ENCODE assay signal across 15 cellular contexts in genomic region chr11:119863811-119864601, GRCh38.
DNase-seq lines count a peak whose midpoint lies in the region; ATAC-seq and TF ChIP-seq lines count a peak whose summit lies in the region.
"Had no signal": no experiment of that assay in that cellular context is flagged by ENCODE, and none has a peak within 500 bp of the region (broad histone marks: within the 10 kb centered on the region; RNA-seq: fewer than 3 reads in every experiment).

No MANE protein-coding gene starts in this region.

- ATAC-seq in GM23338 (peak; percentile 97), Panc1 (0 out of 2 replicates have a peak, but pooled peaks have one; percentile 35), GM21423 (IDR thresholded peaks at IDR 0.05; ENCODE audit: unreplicated experiment) (no peak), GM21360 (IDR thresholded peaks at IDR 0.05; ENCODE audit: unreplicated experiment) (no peak)
- ATAC-seq: esophagus mucosa, left ventricle myocardium superior, natural killer cell had no signal

- no peak overlapping the region for H3K4me2 ChIP-seq in GM23338

- in situ Hi-C loops in Panc1 (cut with HindIII; ENCODE audit: low pct_unique_long_range_greater_than_20kb, low sequenced_read_pairs) = no loop called here
- in situ Hi-C loops in brain microvascular endothelial cell (cut with HindIII; ENCODE audit: low pct_ligation_motif_present, low sequenced_read_pairs) = no loop called here

- no peaks in the 10 kb centered on the region for H3K9me3 ChIP-seq in Panc1 (ENCODE audit: control insufficient read depth, insufficient read depth, low read depth, low read length)
- H3K9me3 ChIP-seq: HAP-1, SJSA1 had no signal

- DNase-seq in GM23338 (ENCODE audit: low spot score) = peak; percentile 49
- DNase-seq in NCI-H2107 treated with DMSO at 0.1 percent for 48 hours (lab: John Stamatoyannopoulos, UW; ENCODE audit: unreplicated experiment) = peak; percentile 88
- no peak for DNase-seq in Panc1 (ENCODE audit: low read depth, low spot score)
- no peak for DNase-seq in neural crest cell (ENCODE audit: low read depth, low spot score)
- no peak for DNase-seq in brain microvascular endothelial cell
- DNase-seq in activated CD4-positive, alpha-beta T cell treated with anti-CD3 and anti-CD28 coated beads, Interleukin-2, amount 10 ng/mL, durations not matched to agents 24 days and 14 days = no peak
- DNase-seq: GDM1, left ventricle myocardium superior, natural killer cell had no signal

- no peaks in the 10 kb centered on the region for H3K79me2 ChIP-seq in GM23338 (replicated peaks; ENCODE audit: insufficient read depth)

- H2AFZ ChIP-seq in GM23338 = peak overlapping the region; percentile 52; the same call in 1 of the 2 replicates

- POLR2A ChIA-PET in Panc1 (lab: Charles Lee) = no interaction called here

- no peak overlapping the region for H3K27ac ChIP-seq in GM23338 (ENCODE audit: low read depth)
- H3K27ac ChIP-seq in Panc1 (ENCODE audit: low read length) = no peak overlapping the region
- no peak overlapping the region for H3K27ac ChIP-seq in brain microvascular endothelial cell
- H3K27ac ChIP-seq: SJSA1 had no signal

- peaks cover 17% of the 10 kb centered on the region for H3K4me1 Mint-ChIP-seq in GM23338
- no peaks in the 10 kb centered on the region for H3K4me1 Mint-ChIP-seq in neural crest cell
- H3K4me1 Mint-ChIP-seq in activated CD4-positive, alpha-beta T cell treated with anti-CD3 and anti-CD28 coated beads, Interleukin-2, amount 10 ng/mL, durations not matched to agents 24 days and 14 days = no peaks in the 10 kb centered on the region
- H3K4me1 Mint-ChIP-seq: natural killer cell had no signal

- H3K27ac Mint-ChIP-seq in GM23338 = no peak overlapping the region
- H3K27ac Mint-ChIP-seq in neural crest cell (ENCODE audit: unreplicated experiment) = peak overlapping the region; percentile 3
- H3K27ac Mint-ChIP-seq in activated CD4-positive, alpha-beta T cell treated with anti-CD3 and anti-CD28 coated beads, Interleukin-2, amount 10 ng/mL, durations not matched to agents 24 days and 14 days = no peak overlapping the region
- H3K27ac Mint-ChIP-seq: activated naive CD8-positive, alpha-beta T cell; natural killer cell had no signal

- H3K4me3 Mint-ChIP-seq in GM23338 (no peak overlapping the region), neural crest cell (no peak overlapping the region)
- no peak overlapping the region for H3K4me3 Mint-ChIP-seq in activated CD4-positive, alpha-beta T cell treated with anti-CD3 and anti-CD28 coated beads, Interleukin-2, amount 10 ng/mL, durations not matched to agents 24 days and 14 days
- H3K4me3 Mint-ChIP-seq: activated naive CD8-positive, alpha-beta T cell; natural killer cell had no signal

- H3K36me3 Mint-ChIP-seq in GM23338 (ENCODE audit: low read depth) = no peaks in the 10 kb centered on the region
- no peaks in the 10 kb centered on the region for H3K36me3 Mint-ChIP-seq in neural crest cell (ENCODE audit: low read depth)
- no peaks in the 10 kb centered on the region for H3K36me3 Mint-ChIP-seq in activated CD4-positive, alpha-beta T cell treated with anti-CD3 and anti-CD28 coated beads, Interleukin-2, amount 10 ng/mL, durations not matched to agents 24 days and 14 days (ENCODE audit: low read depth)
- H3K36me3 Mint-ChIP-seq: activated naive CD8-positive, alpha-beta T cell; natural killer cell had no signal

- H3K4me3 ChIP-seq in GM23338 (no peak overlapping the region), Panc1 (ENCODE audit: low read depth in 2 of 2, low read length in 2 of 2) (no peak overlapping the region), brain microvascular endothelial cell (ENCODE audit: low read depth, low read length) (no peak overlapping the region)
- H3K4me3 ChIP-seq: HAP-1, SJSA1 had no signal

- CTCF ChIA-PET in Panc1 (lab: Charles Lee) = no interaction called here

- intact Hi-C loops in Panc1 (cut with micrococcal nuclease; ENCODE audit: unreplicated experiment) = no loop called here
- intact Hi-C loops in activated CD4-positive, alpha-beta T cell treated with anti-CD3 and anti-CD28 coated beads, Interleukin-2, amount 10 ng/mL, durations not matched to agents 24 days and 14 days (cut with micrococcal nuclease) = no loop called here

- H3K27me3 Mint-ChIP-seq in GM23338 (ENCODE audit: insufficient read depth, low read depth, poor library complexity) (peaks cover 2% of the 10 kb centered on the region), neural crest cell (ENCODE audit: low read depth) (peaks cover 28% of the 10 kb centered on the region)
- peaks cover 2% of the 10 kb centered on the region for H3K27me3 Mint-ChIP-seq in activated CD4-positive, alpha-beta T cell treated with anti-CD3 and anti-CD28 coated beads, Interleukin-2, amount 10 ng/mL, durations not matched to agents 24 days and 14 days

- no peaks in the 10 kb centered on the region for H3K4me1 ChIP-seq in GM23338 (ENCODE audit: insufficient read depth)
- H3K4me1 ChIP-seq in Panc1 (ENCODE audit: control insufficient read depth, insufficient read depth, low read length) = no peaks in the 10 kb centered on the region
- H3K4me1 ChIP-seq: HAP-1, SJSA1 had no signal

- H3K27me3 ChIP-seq in GM23338 (ENCODE audit: insufficient read depth) (no peaks in the 10 kb centered on the region), Panc1 (ENCODE audit: control insufficient read depth, insufficient read depth, low read length) (peaks cover 17% of the 10 kb centered on the region), brain microvascular endothelial cell (replicated peaks) (peaks cover 2% of the 10 kb centered on the region)
- H3K27me3 ChIP-seq: SJSA1 had no signal

- TF ChIP-seq CTCF in GM23338 (conservative IDR thresholded peaks at IDR 0.05; ENCODE audit: low read depth in 2 of 2) (no peak), Panc1 (IDR thresholded peaks at IDR 0.05) (no peak), neural crest cell (conservative IDR thresholded peaks at IDR 0.05) (no peak), brain microvascular endothelial cell (IDR thresholded peaks at IDR 0.05; ENCODE audit: low read depth, low read length, missing control alignments) (no peak)

- H3F3A ChIP-seq in GM23338 (replicated peaks; ENCODE audit: low read depth) = no peaks in the 10 kb centered on the region

- BruUV-seq in Panc1 (replicated peaks; lab: Mats Ljungman, UMichigan) = no TSS peak

- H3K36me3 ChIP-seq in GM23338 (ENCODE audit: insufficient read depth) (no peaks in the 10 kb centered on the region), Panc1 (ENCODE audit: control insufficient read depth, insufficient read depth, low read length) (no peaks in the 10 kb centered on the region), brain microvascular endothelial cell (replicated peaks) (no peaks in the 10 kb centered on the region)
- H3K36me3 ChIP-seq: HAP-1, SJSA1 had no signal

- peaks cover 6% of the 10 kb centered on the region for H3K9me2 ChIP-seq in GM23338 (ENCODE audit: insufficient read depth)

- H4K20me1 ChIP-seq in GM23338 (replicated peaks; ENCODE audit: insufficient read depth) = no peaks in the 10 kb centered on the region

- H3K9me3 Mint-ChIP-seq in GM23338 (peaks cover 6% of the 10 kb centered on the region), neural crest cell (no peaks in the 10 kb centered on the region)
- no peaks in the 10 kb centered on the region for H3K9me3 Mint-ChIP-seq in activated CD4-positive, alpha-beta T cell treated with anti-CD3 and anti-CD28 coated beads, Interleukin-2, amount 10 ng/mL, durations not matched to agents 24 days and 14 days
- H3K9me3 Mint-ChIP-seq: natural killer cell had no signal

TF ChIP-seq in GM23338, 12 proteins besides CTCF, POLR2A, EP300 and RAD21:
- TF ChIP-seq EZH2phosphoT487 (IDR thresholded peaks at IDR 0.05; ENCODE audit: unreplicated experiment) = no peak
- TF ChIP-seq ZNF331 (CRISPR knock-in tag; IDR thresholded peaks at IDR 0.05; ENCODE audit: low read depth) = no peak
- no peak for TF ChIP-seq NANOG (IDR thresholded peaks at IDR 0.05; ENCODE audit: borderline replicate concordance)
- no peak for TF ChIP-seq CREB1 (CRISPR knock-in tag; IDR thresholded peaks at IDR 0.05; ENCODE audit: low read depth)
- no peak for TF ChIP-seq ETS1 (IDR thresholded peaks at IDR 0.05)
- TF ChIP-seq, protein P1, sequence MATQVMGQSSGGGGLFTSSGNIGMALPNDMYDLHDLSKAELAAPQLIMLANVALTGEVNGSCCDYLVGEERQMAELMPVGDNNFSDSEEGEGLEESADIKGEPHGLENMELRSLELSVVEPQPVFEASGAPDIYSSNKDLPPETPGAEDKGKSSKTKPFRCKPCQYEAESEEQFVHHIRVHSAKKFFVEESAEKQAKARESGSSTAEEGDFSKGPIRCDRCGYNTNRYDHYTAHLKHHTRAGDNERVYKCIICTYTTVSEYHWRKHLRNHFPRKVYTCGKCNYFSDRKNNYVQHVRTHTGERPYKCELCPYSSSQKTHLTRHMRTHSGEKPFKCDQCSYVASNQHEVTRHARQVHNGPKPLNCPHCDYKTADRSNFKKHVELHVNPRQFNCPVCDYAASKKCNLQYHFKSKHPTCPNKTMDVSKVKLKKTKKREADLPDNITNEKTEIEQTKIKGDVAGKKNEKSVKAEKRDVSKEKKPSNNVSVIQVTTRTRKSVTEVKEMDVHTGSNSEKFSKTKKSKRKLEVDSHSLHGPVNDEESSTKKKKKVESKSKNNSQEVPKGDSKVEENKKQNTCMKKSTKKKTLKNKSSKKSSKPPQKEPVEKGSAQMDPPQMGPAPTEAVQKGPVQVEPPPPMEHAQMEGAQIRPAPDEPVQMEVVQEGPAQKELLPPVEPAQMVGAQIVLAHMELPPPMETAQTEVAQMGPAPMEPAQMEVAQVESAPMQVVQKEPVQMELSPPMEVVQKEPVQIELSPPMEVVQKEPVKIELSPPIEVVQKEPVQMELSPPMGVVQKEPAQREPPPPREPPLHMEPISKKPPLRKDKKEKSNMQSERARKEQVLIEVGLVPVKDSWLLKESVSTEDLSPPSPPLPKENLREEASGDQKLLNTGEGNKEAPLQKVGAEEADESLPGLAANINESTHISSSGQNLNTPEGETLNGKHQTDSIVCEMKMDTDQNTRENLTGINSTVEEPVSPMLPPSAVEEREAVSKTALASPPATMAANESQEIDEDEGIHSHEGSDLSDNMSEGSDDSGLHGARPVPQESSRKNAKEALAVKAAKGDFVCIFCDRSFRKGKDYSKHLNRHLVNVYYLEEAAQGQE (IDR thresholded peaks at IDR 0.05; ENCODE audit: unreplicated experiment) = no peak
- TF ChIP-seq STAT1 (IDR thresholded peaks at IDR 0.05; ENCODE audit: unreplicated experiment) = no peak
- no peak for TF ChIP-seq EZH2 (IDR thresholded peaks at IDR 0.05; ENCODE audit: low read depth, unreplicated experiment)
- TF ChIP-seq POLR2AphosphoS5 (IDR thresholded peaks at IDR 0.05; ENCODE audit: low read depth) = no peak

Comparison
In these comparisons a context has a peak if more than half of its experiments do, and no peak if none do; other contexts are left out.
1. ATAC-seq: peak in GM23338 (single experiment) and Panc1 (single experiment); none in GM21423 (single experiment) and GM21360 (single experiment).
2. DNase-seq: peak in GM23338 (single experiment) and NCI-H2107 treated with DMSO at 0.1 percent for 48 hours (single experiment); none in Panc1 (single experiment), neural crest cell (single experiment), brain microvascular endothelial cell (single experiment) and activated CD4-positive, alpha-beta T cell treated with anti-CD3 and anti-CD28 coated beads, Interleukin-2, amount 10 ng/mL, durations not matched to agents 24 days and 14 days (single experiment).